In genomic region chr13:112793545-112794445, GRCh38 we compare ENCODE assay signal across 16 cellular contexts.
"Had no signal": no experiment of that assay in that cellular context is flagged by ENCODE, and none has a peak within 500 bp of the region (broad histone marks: within the 10 kb centered on the region; RNA-seq: fewer than 3 reads in every experiment).

No MANE protein-coding gene starts in this region.

- H3K9me3 ChIP-seq: upper lobe of right lung had no signal

- H3K27ac ChIP-seq: coronary artery, VCaP had no signal

- DNase-seq: activated CD4-positive, alpha-beta T cell treated with anti-CD3 and anti-CD28 coated beads for 1 hour; activated CD4-positive, alpha-beta T cell treated with anti-CD3 and anti-CD28 coated beads, Interleukin-2, amount 50 U/mL, for 4 hours; activated naive CD4-positive, alpha-beta T cell treated with anti-CD3 and anti-CD28 coated beads for 36 hours; erythroblast; foreskin melanocyte; glutamatergic neuron; kidney glomerular epithelial cell; right cardiac atrium; stimulated activated CD4-positive, alpha-beta T cell treated with anti-CD3 and anti-CD28 coated beads, Interleukin-2, amount 100 ng/mL, for 24 hours; stimulated activated naive CD8-positive, alpha-beta T cell treated with anti-CD3 and anti-CD28 coated beads, Interleukin-15, Interleukin-2, amounts not matched to agents 100 U/mL and 50 U/mL, for 24 hours; SW 1271; T-helper 2 cell; upper lobe of right lung had no signal

- H3K4me3 ChIP-seq: coronary artery, upper lobe of right lung had no signal

- H3K27me3 ChIP-seq: upper lobe of right lung had no signal

- ATAC-seq: activated T-helper 17 cell treated with anti-CD3 and anti-CD28 coated beads, Interleukin-2, amount 50 U/mL, for 72 hours; stimulated activated naive CD8-positive, alpha-beta T cell treated with anti-CD3 and anti-CD28 coated beads, Interleukin-15, Interleukin-2, amounts not matched to agents 100 U/mL and 50 U/mL, for 24 hours; upper lobe of right lung had no signal
